ENCODE assay signal across 20 cellular contexts in genomic region chr9:29078063-29078660, GRCh38.
DNase-seq lines count a peak whose midpoint lies in the region; ATAC-seq, FAIRE-seq and TF ChIP-seq lines count a peak whose summit lies in the region.
"Had no signal": no experiment of that assay in that cellular context is flagged by ENCODE, and none has a peak within 500 bp of the region (broad histone marks: within the 10 kb centered on the region; RNA-seq: fewer than 3 reads in every experiment).

No MANE protein-coding gene starts in this region.

- peak overlapping the region; percentile 31; the same call in 2 of the 3 replicates for H3K4me2 ChIP-seq in A549

- no peak overlapping the region for H3K27ac ChIP-seq in A549
- H3K27ac ChIP-seq: left lung had no signal

- TF ChIP-seq POLR2A in A549 (IDR thresholded peaks at IDR 0.05; ENCODE audit: low read length), result no peak

- H3K27me3 ChIP-seq in bronchial epithelial cell (ENCODE audit: control insufficient read depth, insufficient read depth, low read length) (no peaks in the 10 kb centered on the region), kidney epithelial cell (ENCODE audit: control insufficient read depth, insufficient read depth, low read length) (no peaks in the 10 kb centered on the region)
- H3K27me3 ChIP-seq: left lung had no signal

- WGBS in A549 (ENCODE audit: missing lambda C conversion rate), result 24% methylated on average over 3 of the region's 3 CpGs

- H3K27me3 Mint-ChIP-seq in activated T-cell treated with anti-CD3 and anti-CD28 coated beads, Interleukin-2, amount 50 U/mL, for 24 hours, result no peaks in the 10 kb centered on the region
- no peaks in the 10 kb centered on the region for H3K27me3 Mint-ChIP-seq in activated CD8-positive, alpha-beta T cell treated with anti-CD3 and anti-CD28 coated beads for 36 hours
- H3K27me3 Mint-ChIP-seq: activated naive CD8-positive, alpha-beta T cell; progenitor cell of endocrine pancreas had no signal

- no peaks in the 10 kb centered on the region for H3K9me3 ChIP-seq in A549

- intact Hi-C loops in activated CD8-positive, alpha-beta T cell treated with anti-CD3 and anti-CD28 coated beads for 36 hours (cut with micrococcal nuclease), result no loop called here

- CTCF ChIA-PET in A549 (lab: Yijun Ruan, JAX), result no interaction called here
- CTCF ChIA-PET in activated CD8-positive, alpha-beta T cell treated with anti-CD3 and anti-CD28 coated beads for 36 hours (lab: Charles Lee), result no interaction called here

- FAIRE-seq in A549 (lab: Jason Lieb, UNC) (peak; percentile 54), bronchial epithelial cell (lab: Jason Lieb, UNC) (no peak)
- FAIRE-seq: endothelial cell of umbilical vein had no signal

- H3K4me1 ChIP-seq in A549, result peaks cover 14% of the 10 kb centered on the region
- H3K4me1 ChIP-seq: left lung had no signal

- no peak for TF ChIP-seq EP300 in A549 (IDR thresholded peaks at IDR 0.05)

- no peak for TF ChIP-seq RAD21 in A549 (conservative IDR thresholded peaks at IDR 0.05 in 1 of 2, IDR thresholded peaks at IDR 0.05 in 1 of 2)

- ATAC-seq in A549, result 0 out of 6 replicates have a peak, but pooled peaks of 1 of the 2 experiments have one; percentile 66
- no peak for ATAC-seq in activated CD8-positive, alpha-beta T cell treated with anti-CD3 and anti-CD28 coated beads for 36 hours
- ATAC-seq: left lung had no signal

- no peak overlapping the region for H3K4me3 Mint-ChIP-seq in activated T-cell treated with anti-CD3 and anti-CD28 coated beads, Interleukin-2, amount 50 U/mL, for 24 hours
- H3K4me3 Mint-ChIP-seq in activated CD8-positive, alpha-beta T cell treated with anti-CD3 and anti-CD28 coated beads for 36 hours, result no peak overlapping the region
- H3K4me3 Mint-ChIP-seq: activated naive CD8-positive, alpha-beta T cell had no signal

- H3K4me3 ChIP-seq in A549 (no peak overlapping the region), bronchial epithelial cell (ENCODE audit: low read depth, low read length) (no peak overlapping the region), kidney epithelial cell (ENCODE audit: low read depth, low read length) (no peak overlapping the region)
- H3K4me3 ChIP-seq: left lung had no signal

- TF ChIP-seq CTCF in A549 (IDR thresholded peaks at IDR 0.05), result no peak
- no peak for TF ChIP-seq CTCF in bronchial epithelial cell (IDR thresholded peaks at IDR 0.05; ENCODE audit: insufficient read depth, low read length, severe bottlenecking)
- no peak for TF ChIP-seq CTCF in kidney epithelial cell (IDR thresholded peaks at IDR 0.05; ENCODE audit: insufficient read depth, low read length, poor library complexity, severe bottlenecking)
- TF ChIP-seq CTCF in GM20000 (IDR thresholded peaks at IDR 0.05; ENCODE audit: extremely low read depth, missing control alignments), result no peak
- no peak for TF ChIP-seq CTCF in activated CD8-positive, alpha-beta T cell treated with anti-CD3 and anti-CD28 coated beads for 36 hours (IDR thresholded peaks at IDR 0.05)

- no peak overlapping the region for H3K27ac Mint-ChIP-seq in activated T-cell treated with anti-CD3 and anti-CD28 coated beads, Interleukin-2, amount 50 U/mL, for 24 hours
- no peak overlapping the region for H3K27ac Mint-ChIP-seq in activated CD8-positive, alpha-beta T cell treated with anti-CD3 and anti-CD28 coated beads for 36 hours
- H3K27ac Mint-ChIP-seq: activated naive CD8-positive, alpha-beta T cell; progenitor cell of endocrine pancreas had no signal

- peak; percentile 6 to 18 for DNase-seq in A549 (ENCODE audit: low read depth in 1 of 2, low spot score in 1 of 2)
- peak; percentile 35 for DNase-seq in NCI-H226
- peak; percentile 95 for DNase-seq in bronchial epithelial cell (ENCODE audit: low read depth)
- peak; percentile 50 for DNase-seq in kidney epithelial cell (ENCODE audit: low read depth)
- DNase-seq in GM20000 (ENCODE audit: low spot score), result no peak
- no peak for DNase-seq in AG20443 (ENCODE audit: low spot score)
- no peak for DNase-seq in activated T-cell treated with anti-CD3 and anti-CD28 coated beads, Interleukin-2, amount 50 U/mL, for 24 hours
- no peak for DNase-seq in activated CD8-positive, alpha-beta T cell treated with anti-CD3 and anti-CD28 coated beads for 36 hours
- DNase-seq: cerebellar nuclear complex; GF-D8; HCEC 1CT; Kasumi-1; left lung; NCI-H1930; NCI-H774; stimulated activated CD4-positive, alpha-beta T cell treated with anti-CD3 and anti-CD28 coated beads, Interleukin-15, amount 100 ng/mL, for 24 hours; T-helper 2 cell had no signal

- H3K36me3 ChIP-seq in bronchial epithelial cell (ENCODE audit: control insufficient read depth, insufficient read depth, low read length), result no peaks in the 10 kb centered on the region
- H3K36me3 ChIP-seq in kidney epithelial cell (ENCODE audit: control insufficient read depth, insufficient read depth, low read length), result no peaks in the 10 kb centered on the region
- H3K36me3 ChIP-seq: left lung had no signal

- H3K9me3 Mint-ChIP-seq in activated T-cell treated with anti-CD3 and anti-CD28 coated beads, Interleukin-2, amount 50 U/mL, for 24 hours, result peaks cover 5% of the 10 kb centered on the region
- peaks cover 8% of the 10 kb centered on the region for H3K9me3 Mint-ChIP-seq in activated CD8-positive, alpha-beta T cell treated with anti-CD3 and anti-CD28 coated beads for 36 hours

- no peaks in the 10 kb centered on the region for H3K4me1 Mint-ChIP-seq in activated T-cell treated with anti-CD3 and anti-CD28 coated beads, Interleukin-2, amount 50 U/mL, for 24 hours (ENCODE audit: low read depth)
- no peaks in the 10 kb centered on the region for H3K4me1 Mint-ChIP-seq in activated CD8-positive, alpha-beta T cell treated with anti-CD3 and anti-CD28 coated beads for 36 hours (ENCODE audit: low read depth)

- POLR2A ChIA-PET in A549 (lab: Yijun Ruan, JAX), result no interaction called here
- POLR2A ChIA-PET in activated CD8-positive, alpha-beta T cell treated with anti-CD3 and anti-CD28 coated beads for 36 hours (lab: Charles Lee), result no interaction called here

- no peaks in the 10 kb centered on the region for H3K36me3 Mint-ChIP-seq in activated T-cell treated with anti-CD3 and anti-CD28 coated beads, Interleukin-2, amount 50 U/mL, for 24 hours (ENCODE audit: low read depth)
- H3K36me3 Mint-ChIP-seq in activated CD8-positive, alpha-beta T cell treated with anti-CD3 and anti-CD28 coated beads for 36 hours (ENCODE audit: low read depth), result no peaks in the 10 kb centered on the region
- H3K36me3 Mint-ChIP-seq: activated naive CD8-positive, alpha-beta T cell had no signal

TF ChIP-seq in A549, 52 proteins besides CTCF, POLR2A, EP300 and RAD21:
- TF ChIP-seq FOSL2 (IDR thresholded peaks at IDR 0.05) (peak; percentile 69), FOSL2 (CRISPR knock-in tag; IDR thresholded peaks at IDR 0.05) (peak; percentile 41; the same call in 1 of the 2 replicates), SREBF2 (IDR thresholded peaks at IDR 0.05) (no peak), NR3C1 (IDR thresholded peaks at IDR 0.05) (no peak), RFX5 (IDR thresholded peaks at IDR 0.05) (no peak)

Comparison
In these comparisons a context has a peak if more than half of its experiments do, and no peak if none do; other contexts are left out.
1. DNase-seq: peak in A549 (2 of 2), NCI-H226 (single experiment), bronchial epithelial cell (single experiment) and kidney epithelial cell (single experiment); none in GM20000 (single experiment), AG20443 (single experiment), activated T-cell treated with anti-CD3 and anti-CD28 coated beads, Interleukin-2, amount 50 U/mL, for 24 hours (single experiment) and activated CD8-positive, alpha-beta T cell treated with anti-CD3 and anti-CD28 coated beads for 36 hours (single experiment).